8 cellular contexts compared by ENCODE assay signal in the genomic region with DNA sequence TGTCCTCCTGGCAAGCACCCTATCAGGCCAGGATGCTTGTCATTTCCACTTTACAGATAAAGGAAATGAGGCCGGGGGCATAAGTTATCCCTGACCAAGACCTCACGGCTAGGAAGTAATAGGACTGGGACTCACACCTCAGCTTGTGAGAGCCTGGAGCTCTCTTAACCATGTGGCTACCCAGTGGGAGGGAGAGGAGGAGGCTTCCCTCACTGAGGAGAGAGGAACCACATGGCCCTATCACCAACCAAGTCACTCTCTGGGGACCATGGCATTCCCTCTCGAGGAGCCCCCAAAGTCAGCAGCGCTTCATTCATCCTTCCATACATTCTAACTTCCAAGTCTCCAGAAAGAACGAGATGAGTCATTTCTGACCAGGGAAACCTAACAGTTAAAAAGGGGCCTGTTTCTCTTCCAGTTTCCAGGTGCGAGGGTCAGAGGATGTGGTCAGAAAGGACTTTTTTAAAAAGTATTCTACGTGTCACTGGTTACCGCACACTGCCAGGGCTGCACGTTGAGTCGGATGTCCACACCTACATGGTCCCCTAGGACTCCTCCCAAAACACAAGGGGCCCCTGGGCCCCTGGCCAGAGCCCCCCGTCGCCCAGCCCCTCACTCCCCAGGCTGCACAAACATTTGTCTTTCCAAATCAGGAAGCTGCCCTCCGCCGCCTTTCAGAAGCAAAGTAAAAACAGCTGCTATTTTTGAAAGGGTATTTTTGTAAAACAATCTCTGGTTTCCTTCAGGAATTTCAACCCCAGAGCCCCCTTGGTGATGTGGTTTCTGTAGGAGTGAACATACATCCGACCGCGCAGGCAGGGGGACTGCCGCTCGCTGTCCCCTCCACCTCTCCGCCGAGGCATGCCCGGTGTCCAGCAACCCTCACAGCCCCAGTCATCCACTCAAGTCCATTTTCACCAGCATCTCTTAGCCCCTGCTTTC.
DNase-seq lines count a peak whose midpoint lies in the region; ATAC-seq and TF ChIP-seq lines count a peak whose summit lies in the region.

No MANE protein-coding gene starts in this region.

- H3K4me1 Mint-ChIP-seq in CD14-positive monocyte, result peaks cover 34% of the 10 kb centered on the region
- peaks cover 1% of the 10 kb centered on the region for H3K4me1 Mint-ChIP-seq in endodermal cell

- H3K27me3 ChIP-seq in endodermal cell (ENCODE audit: control insufficient read depth, insufficient read depth, low read length, poor library complexity, severe bottlenecking), result no peaks in the 10 kb centered on the region
- H3K27me3 ChIP-seq in foreskin keratinocyte, result no peaks in the 10 kb centered on the region

- H3K36me3 ChIP-seq in endodermal cell (ENCODE audit: control insufficient read depth, insufficient read depth, low read length), result no peaks in the 10 kb centered on the region

- H3K9me3 ChIP-seq in endodermal cell (ENCODE audit: control insufficient read depth, low read length), result no peaks in the 10 kb centered on the region

- no peak overlapping the region for H3K4me3 ChIP-seq in endodermal cell (ENCODE audit: low read length)

- H3K27ac Mint-ChIP-seq in CD14-positive monocyte (no peak overlapping the region), endodermal cell (no peak overlapping the region)

- H3K4me1 ChIP-seq in endodermal cell (ENCODE audit: control insufficient read depth, insufficient read depth, low read length), result no peaks in the 10 kb centered on the region
- no peaks in the 10 kb centered on the region for H3K4me1 ChIP-seq in foreskin keratinocyte

- DNase-seq in CD14-positive monocyte (ENCODE audit: low spot score), result no peak
- peak; percentile 32 for DNase-seq in endodermal cell
- DNase-seq in NCI-H526 treated with DMSO at 0.1 percent for 48 hours (lab: John Stamatoyannopoulos, UW), result no peak
- no peak for DNase-seq in HuH-7 (ENCODE audit: low spot score)
- no peak for DNase-seq in substantia nigra (lab: John Stamatoyannopoulos, UW)
- no peak for DNase-seq in foreskin keratinocyte

- H3K9ac ChIP-seq in endodermal cell (ENCODE audit: extremely low read depth, low read length, poor library complexity, severe bottlenecking), result no peak overlapping the region

- intact Hi-C loops in CD14-positive monocyte (cut with micrococcal nuclease), result loop anchor here in 1 of 2 donors (5.0 kb wide), 1 partner anchor 36 kb away; no protein-coding TSS in a partner anchor

- H3K9me3 Mint-ChIP-seq in CD14-positive monocyte (peaks cover 0 to 2% (median 0%) of the 10 kb centered on the region in 7 donors), endodermal cell (peaks cover 1% of the 10 kb centered on the region)

- H3K36me3 Mint-ChIP-seq in CD14-positive monocyte (peaks cover 0 to 1% of the 10 kb centered on the region in 2 donors), endodermal cell (ENCODE audit: low read depth) (no peaks in the 10 kb centered on the region)

- ATAC-seq in GM19438 (IDR thresholded peaks at IDR 0.05; ENCODE audit: low read depth, unreplicated experiment), result peak; percentile 79
- peak; percentile 69 for ATAC-seq in HG03342 (IDR thresholded peaks at IDR 0.05; ENCODE audit: unreplicated experiment)
- ATAC-seq in foreskin keratinocyte, result no peak

- WGBS in endodermal cell (ENCODE audit: insufficient coverage in 1 of 2, insufficient read length in 1 of 2), 2 experiments, result 90 to 91% methylated on average over 6 to 21 of the region's 22 CpGs

- H3K27ac ChIP-seq in endodermal cell (ENCODE audit: low read depth, low read length), result no peak overlapping the region
- no peak overlapping the region for H3K27ac ChIP-seq in substantia nigra (ENCODE audit: low read depth, low read length, poor library complexity, severe bottlenecking)
- H3K27ac ChIP-seq in foreskin keratinocyte, result no peak overlapping the region

- H3K4me3 Mint-ChIP-seq in CD14-positive monocyte (peak overlapping the region; percentile 34 to 71), endodermal cell (no peak overlapping the region)

- peaks cover 16 to 24% (median 17%) of the 10 kb centered on the region in 3 donors for H3K27me3 Mint-ChIP-seq in CD14-positive monocyte (ENCODE audit: low read depth in 3 of 3)
- no peaks in the 10 kb centered on the region for H3K27me3 Mint-ChIP-seq in endodermal cell (ENCODE audit: insufficient read depth)

- TF ChIP-seq CTCF in CD14-positive monocyte (IDR thresholded peaks at IDR 0.05) (no peak), endodermal cell (conservative IDR thresholded peaks at IDR 0.05) (no peak), foreskin keratinocyte (conservative IDR thresholded peaks at IDR 0.05) (no peak)
